14 cellular contexts compared by ENCODE assay signal in genomic region chr1:184504012-184504694, GRCh38.
DNase-seq lines count a peak whose midpoint lies in the region; TF ChIP-seq lines count a peak whose summit lies in the region.
"Had no signal": no experiment of that assay in that cellular context is flagged by ENCODE, and none has a peak within 500 bp of the region (broad histone marks: within the 10 kb centered on the region; RNA-seq: fewer than 3 reads in every experiment).

No MANE protein-coding gene starts in this region.

- POLR2A ChIA-PET in GM10248 (lab: Yijun Ruan, JAX): no interaction called here

- H3K36me3 Mint-ChIP-seq in neural progenitor cell: peaks cover 2% of the 10 kb centered on the region
- H3K36me3 Mint-ChIP-seq: natural killer cell had no signal

- H3K27ac Mint-ChIP-seq in neural progenitor cell: no peak overlapping the region
- H3K27ac Mint-ChIP-seq: activated naive CD4-positive, alpha-beta T cell treated with anti-CD3 and anti-CD28 coated beads for 36 hours had no signal

- in situ Hi-C loops in transverse colon (cut with MboI; ENCODE audit: low pct_ligation_motif_present in 1 of 4, low pct_unique_long_range_greater_than_20kb in 1 of 4, low sequenced_read_pairs in 3 of 4): no loop called here

- H3K79me2 ChIP-seq in neural progenitor cell (ENCODE audit: low read depth): peaks cover 75% of the 10 kb centered on the region

- no peaks in the 10 kb centered on the region for H3K9me3 ChIP-seq in neural progenitor cell (ENCODE audit: low read depth)
- no peaks in the 10 kb centered on the region for H3K9me3 ChIP-seq in transverse colon
- H3K9me3 ChIP-seq: right lobe of liver, upper lobe of left lung had no signal

- H3K36me3 ChIP-seq in neural progenitor cell (peaks cover 6% of the 10 kb centered on the region), transverse colon (no peaks in the 10 kb centered on the region)
- H3K36me3 ChIP-seq: right lobe of liver, upper lobe of left lung had no signal

- no peak overlapping the region for H3K9ac ChIP-seq in neural progenitor cell

- H2AFZ ChIP-seq in neural progenitor cell (replicated peaks): no peak overlapping the region

- H3K27me3 ChIP-seq in dorsolateral prefrontal cortex (peaks cover 0 to 7% (median 0%) of the 10 kb centered on the region in 45 donors), neural progenitor cell (no peaks in the 10 kb centered on the region), transverse colon (no peaks in the 10 kb centered on the region)
- H3K27me3 ChIP-seq: right lobe of liver, upper lobe of left lung had no signal

- no peak overlapping the region for H3K4me3 Mint-ChIP-seq in neural progenitor cell
- H3K4me3 Mint-ChIP-seq: activated naive CD4-positive, alpha-beta T cell treated with anti-CD3 and anti-CD28 coated beads for 36 hours; natural killer cell had no signal

- DNase-seq in COLO668 (lab: John Stamatoyannopoulos, UW; ENCODE audit: unreplicated experiment) (peak; percentile 47), NCI-H146 (lab: John Stamatoyannopoulos, UW) (peak; percentile 54), dorsolateral prefrontal cortex (peak in 1 of 10 donors; percentile 29), neural progenitor cell (ENCODE audit: low spot score) (peak; percentile 33), transverse colon (no peak), NCI-H2196 (lab: John Stamatoyannopoulos, UW; ENCODE audit: unreplicated experiment) (no peak), GM10248 (ENCODE audit: extremely low spot score) (no peak), ureter (ENCODE audit: low spot score) (no peak)
- DNase-seq: activated CD4-positive, alpha-beta T cell treated with anti-CD3 and anti-CD28 coated beads for 1 hour; activated naive CD4-positive, alpha-beta T cell treated with anti-CD3 and anti-CD28 coated beads for 36 hours; natural killer cell; right lobe of liver; stimulated activated CD4-positive, alpha-beta T cell treated with anti-CD3 and anti-CD28 coated beads, Interleukin-4, amount 100 ng/mL, for 1 hour; upper lobe of left lung had no signal

- H3K9me3 Mint-ChIP-seq in neural progenitor cell: peaks cover 3% of the 10 kb centered on the region
- H3K9me3 Mint-ChIP-seq: activated naive CD4-positive, alpha-beta T cell treated with anti-CD3 and anti-CD28 coated beads for 36 hours; natural killer cell had no signal

- peak overlapping the region; percentile 64 for H3K4me2 ChIP-seq in neural progenitor cell

- H4K20me1 ChIP-seq in neural progenitor cell (ENCODE audit: low read depth): peaks cover 43% of the 10 kb centered on the region

- CTCF ChIA-PET in GM10248 (lab: Yijun Ruan, JAX): interaction anchor here (1.1 to 1.2 kb wide), 2 partner anchors 12 to 18 kb away, joined by 3 to 6 read pairs; no protein-coding TSS in a partner anchor

- intact Hi-C loops in dorsolateral prefrontal cortex (cut with DNase I): no loop called here
- intact Hi-C loops in transverse colon (cut with DNase I; ENCODE audit: low total_unique reads): no loop called here

- WGBS in transverse colon (ENCODE audit: low coverage in 1 of 2), 2 donors: 49 to 66% methylated on average over 13 of the region's 13 CpGs

- no peak for TF ChIP-seq POLR2A in transverse colon (IDR thresholded peaks at IDR 0.05)

- peaks cover 32% of the 10 kb centered on the region for H3F3A ChIP-seq in neural progenitor cell (ENCODE audit: low read depth)

- no peak for TF ChIP-seq EP300 in transverse colon (IDR thresholded peaks at IDR 0.05; ENCODE audit: low read depth)

- H3K4me3 ChIP-seq in dorsolateral prefrontal cortex (peak overlapping the region in 44 of 59 donors; percentile 0 to 48 (median 24)), neural progenitor cell (no peak overlapping the region), transverse colon (no peak overlapping the region)
- H3K4me3 ChIP-seq: right lobe of liver, upper lobe of left lung had no signal

- peaks cover 10% of the 10 kb centered on the region for H3K4me1 Mint-ChIP-seq in neural progenitor cell

- H3K27me3 Mint-ChIP-seq in neural progenitor cell (ENCODE audit: insufficient read depth, low read depth): peaks cover 2% of the 10 kb centered on the region

- H3K4me1 ChIP-seq in neural progenitor cell: peaks cover 58% of the 10 kb centered on the region
- H3K4me1 ChIP-seq in transverse colon: peaks cover 7 to 39% (median 31%) of the 10 kb centered on the region in 4 donors
- H3K4me1 ChIP-seq: right lobe of liver had no signal

- no peak for TF ChIP-seq CTCF in dorsolateral prefrontal cortex (IDR thresholded peaks at IDR 0.05 in 54 of 56, conservative IDR thresholded peaks at IDR 0.05 in 2 of 56; ENCODE audit: low read depth in 1 of 56, partially characterized antibody in 56 of 56)
- TF ChIP-seq CTCF in neural progenitor cell (IDR thresholded peaks at IDR 0.05): no peak
- no peak for TF ChIP-seq CTCF in transverse colon (IDR thresholded peaks at IDR 0.05)
- TF ChIP-seq CTCF in GM10248 (IDR thresholded peaks at IDR 0.05; ENCODE audit: control extremely low read depth, extremely low read depth, low read depth, missing control alignments): no peak

- H3K27ac ChIP-seq in dorsolateral prefrontal cortex: peak overlapping the region in 10 of 59 donors; percentile 11 to 79 (median 21)
- H3K27ac ChIP-seq in neural progenitor cell: peak overlapping the region; percentile 61
- no peak overlapping the region for H3K27ac ChIP-seq in transverse colon
- H3K27ac ChIP-seq: right lobe of liver had no signal

Comparison
In these comparisons a context has a peak if more than half of its experiments do, and no peak if none do; other contexts are left out.
1. DNase-seq: peak in COLO668 (single experiment), NCI-H146 (single experiment) and neural progenitor cell (single experiment); none in transverse colon (single experiment), NCI-H2196 (single experiment), GM10248 (single experiment) and ureter (single experiment).
2. H3K4me3 ChIP-seq: peak in dorsolateral prefrontal cortex (44 of 59); none in neural progenitor cell (single experiment) and transverse colon (0 of 4).